ENCODE assay signal across 23 cellular contexts in the genomic region with DNA sequence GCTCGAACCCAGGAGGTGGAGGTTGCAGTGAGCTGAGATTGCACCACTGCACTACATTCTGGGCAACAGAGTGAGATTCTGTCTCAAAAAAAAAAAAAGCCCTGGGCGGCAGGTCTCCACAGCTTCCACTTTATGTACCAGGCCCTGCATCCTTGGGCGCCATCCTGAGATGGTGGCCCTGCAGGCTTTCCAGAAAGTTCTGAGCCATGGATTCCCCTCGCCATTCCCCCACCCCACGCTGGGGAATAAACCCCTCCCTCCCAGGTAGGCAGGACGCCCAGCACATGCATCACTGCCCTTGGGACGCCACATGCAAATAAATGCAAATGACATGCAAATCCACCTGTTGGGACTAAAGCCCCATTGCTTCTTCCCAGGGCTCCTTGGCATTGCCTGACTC. TPM values are rescaled to one million over a fixed set of nuclear protein-coding genes. Genes with fewer than 3 reads are reported as not detected.
A peak's percentile ranks its signal among the peaks of the same experiment; 100 is the strongest.
DNase-seq lines count a peak whose midpoint lies in the region; ATAC-seq, FAIRE-seq and TF ChIP-seq lines count a peak whose summit lies in the region.
"Had no signal": no experiment of that assay in that cellular context is flagged by ENCODE, and none has a peak within 500 bp of the region (broad histone marks: within the 10 kb centered on the region; RNA-seq: fewer than 3 reads in every experiment).

No MANE protein-coding gene starts in this region.

- TF ChIP-seq CTCF in heart left ventricle (IDR thresholded peaks at IDR 0.05) = no peak
- TF ChIP-seq CTCF in RWPE2 (IDR thresholded peaks at IDR 0.05; ENCODE audit: poor library complexity, severe bottlenecking) = no peak
- TF ChIP-seq CTCF in kidney (IDR thresholded peaks at IDR 0.05; ENCODE audit: borderline replicate concordance, extremely low read depth, insufficient read depth) = no peak

- DNase-seq in heart left ventricle (peak in 3 of 5 donors; percentile 5 to 10 (median 7)), left ventricle myocardium superior (no peak), H7 (peak; percentile 39), RWPE2 (ENCODE audit: low spot score) (peak; percentile 26), kidney (peak; percentile 29), DMS153 (lab: John Stamatoyannopoulos, UW) (no peak)
- DNase-seq: 8988T, COR-L47, DMS 273 treated with DMSO at 0.1 percent for 48 hours, DMS79, GDM1, HFFc6, IMR-90 had no signal

- no peaks in the 10 kb centered on the region for H3K4me1 ChIP-seq in heart left ventricle
- H3K4me1 ChIP-seq in RWPE2 (ENCODE audit: insufficient read depth, poor library complexity, severe bottlenecking) = no peaks in the 10 kb centered on the region
- H3K4me1 ChIP-seq in kidney (ENCODE audit: control insufficient read depth in 1 of 2, insufficient read depth in 1 of 2, low read depth in 1 of 2, low read length in 2 of 2) = no peaks in the 10 kb centered on the region

- ATAC-seq in heart left ventricle (no peak), left ventricle myocardium superior (no peak), RWPE2 (ENCODE audit: low read depth) (no peak), HG03469 (IDR thresholded peaks at IDR 0.05; ENCODE audit: unreplicated experiment) (no peak), GM21825 (IDR thresholded peaks at IDR 0.05; ENCODE audit: unreplicated experiment) (no peak)
- ATAC-seq: CD8-positive, alpha-beta T cell; GM23338; HCT116 had no signal

- H3K9ac ChIP-seq in kidney (ENCODE audit: low read length in 2 of 2) = no peak overlapping the region
- H3K9ac ChIP-seq: BLaER1 had no signal

- intact Hi-C loops in heart left ventricle (cut with DNase I) (no loop called here), left ventricle myocardium superior (cut with micrococcal nuclease) (no loop called here), kidney (cut with DNase I) (no loop called here)

- H3K4me3 ChIP-seq in heart left ventricle (no peak overlapping the region), H7 (ENCODE audit: insufficient read depth, low read depth, low read length) (no peak overlapping the region), RWPE2 (ENCODE audit: severe bottlenecking) (no peak overlapping the region), kidney (ENCODE audit: low read length in 2 of 2) (no peak overlapping the region)
- H3K4me3 ChIP-seq: BLaER1, GM23338 had no signal

- WGBS in heart left ventricle, 4 donors = 85 to 92% (median 90%) methylated on average over 7 of the region's 7 CpGs

- H3K9me3 ChIP-seq in heart left ventricle (no peaks in the 10 kb centered on the region), RWPE2 (ENCODE audit: severe bottlenecking) (no peaks in the 10 kb centered on the region), kidney (ENCODE audit: control insufficient read depth in 1 of 2, low read length in 2 of 2) (no peaks in the 10 kb centered on the region)

- peaks cover 0 to under 1% (median 0%) of the 10 kb centered on the region in 9 donors for H3K27me3 ChIP-seq in heart left ventricle
- no peaks in the 10 kb centered on the region for H3K27me3 ChIP-seq in H7 (ENCODE audit: control insufficient read depth, insufficient read depth, low read length)
- peaks cover under 1% of the 10 kb centered on the region for H3K27me3 ChIP-seq in RWPE2 (ENCODE audit: insufficient read depth, poor library complexity, severe bottlenecking)
- H3K27me3 ChIP-seq: BLaER1 had no signal

- no peaks in the 10 kb centered on the region for H3K36me3 ChIP-seq in heart left ventricle
- no peaks in the 10 kb centered on the region for H3K36me3 ChIP-seq in H7 (replicated peaks; ENCODE audit: control insufficient read depth, insufficient read depth, low read length)
- H3K36me3 ChIP-seq in RWPE2 (ENCODE audit: low read depth) = no peaks in the 10 kb centered on the region
- no peaks in the 10 kb centered on the region for H3K36me3 ChIP-seq in kidney (ENCODE audit: control insufficient read depth in 1 of 2, insufficient read depth in 2 of 2, low read length in 2 of 2)
- H3K36me3 ChIP-seq: BLaER1 had no signal

- H3K27ac ChIP-seq in heart left ventricle (no peak overlapping the region), RWPE2 (ENCODE audit: poor library complexity, severe bottlenecking) (no peak overlapping the region), kidney (ENCODE audit: low read depth in 2 of 2, low read length in 2 of 2) (no peak overlapping the region)
- H3K27ac ChIP-seq: BLaER1 had no signal

- TF ChIP-seq POLR2A in heart left ventricle (IDR thresholded peaks at IDR 0.05) = no peak

- no peak for FAIRE-seq in kidney (lab: Jason Lieb, UNC)
- FAIRE-seq: GM12892, GM18507, H54, HTR-8/SVneo had no signal

RNA-seq across cellular contexts. Expression of gene ZNF469, which starts 13.8 kb away (rescaled TPM):
- total RNA-seq in heart left ventricle (1 to 10 TPM in 5 of 9 donors, under 1 TPM in 4; 0.48 to 2.8 (median 1.0) TPM), left ventricle myocardium superior (1.0 TPM), kidney (1.6 TPM)
- polyA plus RNA-seq in heart left ventricle (under 1 TPM; 0.72 to 0.76 TPM), kidney (ENCODE audit: insufficient read depth, low read depth, low replicate concordance) (0.09 TPM)
- total RNA-seq in H7 (2014; rRNA removed; shearing (Covaris generic)) = 0.28 and 0.44 TPM in 2 replicates

Comparison
In these comparisons a context has a peak if more than half of its experiments do, and no peak if none do; other contexts are left out.
1. DNase-seq: peak in heart left ventricle (3 of 5), H7 (single experiment), RWPE2 (single experiment) and kidney (single experiment); none in left ventricle myocardium superior (single experiment) and DMS153 (single experiment).